In genomic region chr9:18668944-18669343, GRCh38 we compare ENCODE assay signal across 21 cellular contexts.
A peak's percentile ranks its signal among the peaks of the same experiment; 100 is the strongest.
DNase-seq lines count a peak whose midpoint lies in the region; TF ChIP-seq lines count a peak whose summit lies in the region.
"Had no signal": no experiment of that assay in that cellular context is flagged by ENCODE, and none has a peak within 500 bp of the region (broad histone marks: within the 10 kb centered on the region; RNA-seq: fewer than 3 reads in every experiment).

No MANE protein-coding gene starts in this region.

- no peak overlapping the region for H3K27ac ChIP-seq in HEK293 (ENCODE audit: extremely low read depth, low read depth, low read length)
- H3K27ac ChIP-seq: psoas muscle, transverse colon had no signal

- peaks cover 5% of the 10 kb centered on the region; the same call in 1 of the 2 replicates for H3K4me1 ChIP-seq in HEK293 (ENCODE audit: control insufficient read depth, insufficient read depth, low read length)
- H3K4me1 ChIP-seq: BE2C, psoas muscle had no signal

- H3K9me3 ChIP-seq in HEK293 (ENCODE audit: control insufficient read depth, insufficient read depth, low read depth, low read length): no peaks in the 10 kb centered on the region
- H3K9me3 ChIP-seq: BE2C, psoas muscle, transverse colon had no signal

- H3K4me3 ChIP-seq in HEK293 (ENCODE audit: low read depth, low read length): no peak overlapping the region
- H3K4me3 ChIP-seq: lung, psoas muscle, transverse colon had no signal

- CTCF ChIA-PET in HEK293 (lab: Yijun Ruan, JAX): no interaction called here

- TF ChIP-seq CTCF in HEK293 (tag by site-specific recombination; IDR thresholded peaks at IDR 0.05): no peak

- POLR2A ChIA-PET in HEK293 (lab: Yijun Ruan, JAX): no interaction called here

- peak; percentile 65 for DNase-seq in NCI-H748 (lab: John Stamatoyannopoulos, UW; ENCODE audit: unreplicated experiment)
- peak; percentile 28 for DNase-seq in iPS DF 4.7 (ENCODE audit: extremely low read depth, low spot score)
- peak; percentile 58 for DNase-seq in renal cortical epithelial cell (ENCODE audit: low read depth)
- no peak for DNase-seq in NCI-H2171 (lab: John Stamatoyannopoulos, UW)
- no peak for DNase-seq in NCI-H1417 treated with DMSO at 0.1 percent for 48 hours (lab: John Stamatoyannopoulos, UW)
- DNase-seq in NCI-H128 (lab: John Stamatoyannopoulos, UW; ENCODE audit: unreplicated experiment): no peak
- DNase-seq: activated CD4-positive, CD25-positive, alpha-beta regulatory T cell; activated CD8-positive, alpha-beta memory T cell treated with anti-CD3 and anti-CD28 coated beads for 24 hours; amniotic stem cell; BE2C; DMS79; effector memory CD8-positive, alpha-beta T cell; hypothalamus; natural killer cell; NCI-H1092 treated with DMSO at 0.1 percent for 48 hours; psoas muscle; Right ventricle myocardium superior; stimulated activated naive B cell treated with anti-CD40 and anti-IgM and Interleukin-4, amounts not matched to agents 10 μg/mL and 1 μg/mL and 100 μg/mL, for 72 hours; transverse colon had no signal

- no peaks in the 10 kb centered on the region for H3K36me3 ChIP-seq in HEK293 (ENCODE audit: control insufficient read depth in 2 of 2, insufficient read depth in 1 of 2, low read length in 2 of 2)
- H3K36me3 ChIP-seq: BE2C, transverse colon had no signal

TF ChIP-seq in HEK293, 187 proteins besides CTCF, POLR2A, EP300 and RAD21:
- TF ChIP-seq ZNF335 (tag by site-specific recombination; conservative IDR thresholded peaks at IDR 0.05) (0 out of 2 replicates have a peak, but pooled peaks have one; percentile 27), GLI4 (tag by site-specific recombination; IDR thresholded peaks at IDR 0.05) (no peak)

Comparison
In these comparisons a context has a peak if more than half of its experiments do, and no peak if none do; other contexts are left out.
1. DNase-seq: peak in NCI-H748 (single experiment), iPS DF 4.7 (single experiment) and renal cortical epithelial cell (single experiment); none in NCI-H2171 (single experiment), NCI-H1417 treated with DMSO at 0.1 percent for 48 hours (single experiment) and NCI-H128 (single experiment).